In the genomic region with DNA sequence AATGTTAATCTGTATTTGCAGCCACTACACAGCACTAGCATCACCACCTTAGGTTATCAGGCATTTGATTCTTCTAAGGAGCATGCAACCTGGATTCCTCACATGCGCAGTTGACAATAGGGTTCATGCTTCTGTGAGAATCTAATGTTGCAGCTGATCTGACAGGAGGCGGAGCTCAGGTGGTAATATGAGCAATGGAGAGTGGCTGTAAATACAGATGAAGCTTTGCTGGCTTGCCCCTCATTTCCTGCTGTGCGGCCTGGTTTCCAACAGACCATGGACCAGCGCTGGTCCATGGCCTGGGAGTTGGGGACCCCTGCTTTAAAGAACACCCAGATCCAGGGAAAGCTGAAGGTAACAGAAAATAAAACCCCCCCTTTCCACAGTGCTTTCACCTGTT, we compare ENCODE assay signal across 26 cellular contexts.
"Had no signal": no experiment of that assay in that cellular context is flagged by ENCODE, and none has a peak within 500 bp of the region (broad histone marks: within the 10 kb centered on the region; RNA-seq: fewer than 3 reads in every experiment).

No MANE protein-coding gene starts in this region.

- H3K27me3 ChIP-seq: left lung, pancreas, spleen, tibial nerve, upper lobe of left lung had no signal

- ATAC-seq: left colon; left lung; lower lobe of right lung; naive thymus-derived CD8-positive, alpha-beta T cell; pancreas; right cardiac atrium; sciatic nerve; stimulated activated memory B cell treated with anti-CD40 and anti-IgM and Interleukin-4, amounts not matched to agents 10 μg/mL and 1 μg/mL and 100 μg/mL, for 72 hours; stimulated activated naive CD8-positive, alpha-beta T cell treated with anti-CD3 and anti-CD28 coated beads, Interleukin-15, amount 100 ng/mL, for 72 hours had no signal

- H3K27ac ChIP-seq: left lung, lower lobe of right lung, pancreas, prostate gland, tibial nerve, upper lobe of left lung had no signal

- H3K36me3 ChIP-seq: left lung, lower lobe of right lung, pancreas, prostate gland, spleen, tibial nerve, upper lobe of left lung had no signal

- H3K9me3 ChIP-seq: left lung, lower lobe of right lung, pancreas, prostate gland, spleen, tibial nerve, upper lobe of left lung had no signal

- FAIRE-seq: islet of Langerhans, kidney, pancreas, small intestine had no signal

- DNase-seq: hypothalamus; immature natural killer cell; kidney; left colon; left lung; lower lobe of right lung; mammary epithelial cell; mesenchymal stem cell; naive thymus-derived CD8-positive, alpha-beta T cell; nucleus accumbens; pancreas; posterior cingulate gyrus; retina; right cardiac atrium; small intestine; spleen; stimulated activated CD4-positive, alpha-beta T cell treated with anti-CD3 and anti-CD28 coated beads, Interleukin-4, amount 100 ng/mL, for 24 hours; stimulated activated naive CD4-positive, alpha-beta T cell treated with Interleukin-2 at 50 U/mL for 16 hours; stimulated activated naive CD8-positive, alpha-beta T cell treated with anti-CD3 and anti-CD28 coated beads, Interleukin-15, amount 100 ng/mL, for 72 hours; substantia nigra; upper lobe of left lung had no signal

- H3K4me1 ChIP-seq: left lung, lower lobe of right lung, pancreas, prostate gland, upper lobe of left lung had no signal

- H3K4me3 ChIP-seq: left lung, lower lobe of right lung, pancreas, prostate gland, spleen, tibial nerve, upper lobe of left lung had no signal
